ENCODE assay signal across 7 cellular contexts in the genomic region with DNA sequence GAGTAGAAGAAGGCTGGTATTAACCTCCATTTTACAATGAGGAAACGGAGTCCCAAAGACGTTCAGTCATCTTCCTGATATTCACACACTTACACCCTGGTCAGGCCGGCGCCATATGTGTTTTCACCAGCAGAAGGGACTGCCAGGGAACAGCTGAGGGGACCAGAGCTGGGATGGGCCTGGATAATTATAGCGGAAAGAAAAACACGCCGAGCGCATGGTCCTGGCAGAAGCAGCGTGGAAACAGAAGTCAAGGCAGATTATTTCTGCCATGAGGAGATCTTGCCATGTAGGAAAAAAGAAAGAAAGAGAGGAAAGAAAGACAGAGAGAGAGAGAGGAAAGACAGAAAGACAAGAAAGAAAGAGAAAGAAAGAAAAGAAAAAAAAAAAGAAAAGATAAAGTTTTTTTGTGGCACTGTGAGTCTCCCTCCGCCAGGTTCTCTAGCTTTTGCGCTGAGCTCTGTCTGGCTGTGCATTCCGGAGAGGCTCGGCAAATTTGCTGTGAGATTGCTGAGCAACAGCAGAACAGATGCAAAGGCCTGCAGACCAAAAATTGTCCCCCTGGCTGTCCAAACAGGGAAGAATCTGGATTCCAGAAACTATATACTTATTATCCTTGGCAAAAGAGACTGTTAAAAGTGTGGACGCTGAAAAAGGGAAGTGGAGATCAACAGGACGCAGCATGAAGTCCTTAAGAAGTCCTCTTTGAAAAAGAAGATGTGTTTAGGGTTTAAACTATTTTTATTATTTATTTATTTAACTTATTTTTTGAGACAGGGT. TPM values are rescaled to one million over a fixed set of nuclear protein-coding genes. Genes with fewer than 3 reads are reported as not detected.
A peak's percentile ranks its signal among the peaks of the same experiment; 100 is the strongest.
DNase-seq lines count a peak whose midpoint lies in the region; ATAC-seq and TF ChIP-seq lines count a peak whose summit lies in the region.

No MANE protein-coding gene starts in this region.

- intact Hi-C loops in HCT116 (cut with micrococcal nuclease) = loop anchor here (5.0 kb wide), 1 partner anchor 188 kb away; a partner anchor contains a TSS
- intact Hi-C loops in dendritic cell treated with granulocyte-macrophage colony-stimulating factor and Interleukin-4, amounts not matched to agents 40 ng/mL and 50 ng/mL, for 4 days (cut with micrococcal nuclease) = loop anchor here (1.0 to 5.0 kb wide), 2 partner anchors 11 to 188 kb away; a partner anchor contains a TSS

- H3K4me1 ChIP-seq in HCT116 (ENCODE audit: control insufficient read depth in 1 of 2, insufficient read depth in 2 of 2, low read length in 2 of 2) (peaks cover 16 to 37% of the 10 kb centered on the region in 2 experiments), OCI-LY1 (ENCODE audit: insufficient read depth, low read length, severe bottlenecking) (peaks cover 61% of the 10 kb centered on the region)

- H3K9ac ChIP-seq in HCT116 (ENCODE audit: low read length) (peak overlapping the region; percentile 66), OCI-LY1 (ENCODE audit: low read length) (peak overlapping the region; percentile 92)

- ATAC-seq in HCT116 (no peak), HG03045 (IDR thresholded peaks at IDR 0.05; ENCODE audit: unreplicated experiment) (no peak), GM18909 (IDR thresholded peaks at IDR 0.05; ENCODE audit: poor library complexity, unreplicated experiment) (no peak)

- peaks cover 41% of the 10 kb centered on the region for H3K4me1 Mint-ChIP-seq in dendritic cell treated with granulocyte-macrophage colony-stimulating factor and Interleukin-4, amounts not matched to agents 40 ng/mL and 50 ng/mL, for 4 days (ENCODE audit: low read depth)
- H3K4me1 Mint-ChIP-seq in neural crest cell = peaks cover 41% of the 10 kb centered on the region

- peaks cover 43% of the 10 kb centered on the region for H3K36me3 Mint-ChIP-seq in dendritic cell treated with granulocyte-macrophage colony-stimulating factor and Interleukin-4, amounts not matched to agents 40 ng/mL and 50 ng/mL, for 4 days (ENCODE audit: low read depth)
- peaks cover 2% of the 10 kb centered on the region for H3K36me3 Mint-ChIP-seq in neural crest cell (ENCODE audit: low read depth)

- peaks cover 14% of the 10 kb centered on the region for H3F3A ChIP-seq in OCI-LY1 (ENCODE audit: insufficient read depth, low read length)

- H3K27ac Mint-ChIP-seq in dendritic cell treated with granulocyte-macrophage colony-stimulating factor and Interleukin-4, amounts not matched to agents 40 ng/mL and 50 ng/mL, for 4 days = peak overlapping the region; percentile 97
- H3K27ac Mint-ChIP-seq in neural crest cell (ENCODE audit: unreplicated experiment) = peak overlapping the region; percentile 88

- H3K9me3 ChIP-seq in HCT116 (ENCODE audit: control insufficient read depth in 1 of 2, insufficient read depth in 1 of 2, low read depth in 1 of 2, low read length in 2 of 2) = no peaks in the 10 kb centered on the region
- no peaks in the 10 kb centered on the region for H3K9me3 ChIP-seq in OCI-LY1 (ENCODE audit: low read length)

- RAD21 ChIA-PET in HCT116 (lab: Charles Lee; ENCODE audit: low non-redundant PET in 1 of 2, low total read pairs in 2 of 2, uncharacterized antibody in 2 of 2, unreplicated experiment in 2 of 2) = no interaction called here

- H3K4me2 ChIP-seq in HCT116 (ENCODE audit: low read length) (peak overlapping the region; percentile 91), OCI-LY1 (ENCODE audit: low read length) (peak overlapping the region; percentile 99)

- peak overlapping the region; percentile 57 to 66 for H3K4me3 ChIP-seq in HCT116 (replicated peaks in 1 of 2; ENCODE audit: low read depth in 1 of 2, low read length in 2 of 2)
- peak overlapping the region; percentile 90 for H3K4me3 ChIP-seq in OCI-LY1 (ENCODE audit: low read depth, low read length, poor library complexity, severe bottlenecking)

- TF ChIP-seq CTCF in HCT116 (IDR thresholded peaks at IDR 0.05 in 2 of 3, conservative IDR thresholded peaks at IDR 0.05 in 1 of 3; ENCODE audit: borderline replicate concordance in 1 of 3, insufficient read depth in 1 of 3, low read depth in 2 of 3, low read length in 2 of 3) (no peak), OCI-LY1 (IDR thresholded peaks at IDR 0.05; ENCODE audit: low read length) (no peak), neural crest cell (conservative IDR thresholded peaks at IDR 0.05) (no peak)

- TF ChIP-seq POLR2A in HCT116 (IDR thresholded peaks at IDR 0.05; ENCODE audit: borderline replicate concordance, extremely low read depth, insufficient read depth, insufficient read length) = no peak

- H3K27me3 Mint-ChIP-seq in dendritic cell treated with granulocyte-macrophage colony-stimulating factor and Interleukin-4, amounts not matched to agents 40 ng/mL and 50 ng/mL, for 4 days = no peaks in the 10 kb centered on the region
- no peaks in the 10 kb centered on the region for H3K27me3 Mint-ChIP-seq in neural crest cell (ENCODE audit: low read depth)

- H2AFZ ChIP-seq in HCT116 (ENCODE audit: low read depth, low read length, poor library complexity, severe bottlenecking) = peak overlapping the region; percentile 56
- H2AFZ ChIP-seq in OCI-LY1 (ENCODE audit: low read length) = no peak overlapping the region

- 0 out of 2 replicates have a peak, but pooled peaks cover 3% of the 10 kb centered on the region for H3K79me2 ChIP-seq in HCT116 (ENCODE audit: insufficient read depth, low read length)
- peaks cover 13% of the 10 kb centered on the region for H3K79me2 ChIP-seq in OCI-LY1 (ENCODE audit: insufficient read depth, low read length)

- H3K36me3 ChIP-seq in HCT116 (ENCODE audit: control insufficient read depth in 1 of 2, insufficient read depth in 2 of 2, low read length in 2 of 2) = no peaks in the 10 kb centered on the region
- H3K36me3 ChIP-seq in OCI-LY1 (ENCODE audit: insufficient read depth, low read length) = peaks cover 34% of the 10 kb centered on the region

- no peak for DNase-seq in HCT116 (ENCODE audit: low read depth, low spot score)
- no peak for DNase-seq in neural crest cell (ENCODE audit: low read depth, low spot score)
- DNase-seq in stimulated activated CD4-positive, alpha-beta T cell treated with anti-CD3 and anti-CD28 coated beads, Interleukin-4, amount 100 ng/mL, for 4 hours = no peak

- H3K9me2 ChIP-seq in HCT116 (ENCODE audit: insufficient read depth) (no peaks in the 10 kb centered on the region), OCI-LY1 (ENCODE audit: low read depth, low read length) (no peaks in the 10 kb centered on the region)

- TF ChIP-seq RAD21 in HCT116 (IDR thresholded peaks at IDR 0.05; ENCODE audit: low read depth) = no peak

- H4K20me1 ChIP-seq in HCT116 (ENCODE audit: insufficient read depth) = no peaks in the 10 kb centered on the region
- no peaks in the 10 kb centered on the region for H4K20me1 ChIP-seq in OCI-LY1 (ENCODE audit: insufficient read depth, low read length)

- H3K27ac ChIP-seq in HCT116 (ENCODE audit: low read depth, low read length) (peak overlapping the region; percentile 85), OCI-LY1 (ENCODE audit: low read depth, low read length, poor library complexity, severe bottlenecking) (peak overlapping the region; percentile 98)

- no peaks in the 10 kb centered on the region for H3K9me3 Mint-ChIP-seq in dendritic cell treated with granulocyte-macrophage colony-stimulating factor and Interleukin-4, amounts not matched to agents 40 ng/mL and 50 ng/mL, for 4 days
- H3K9me3 Mint-ChIP-seq in neural crest cell = no peaks in the 10 kb centered on the region

- POLR2A ChIA-PET in HCT116 (lab: Charles Lee) = no interaction called here

- CTCF ChIA-PET in HCT116 (lab: Charles Lee) = no interaction called here

- H3K27me3 ChIP-seq in HCT116 (ENCODE audit: insufficient read depth, low read length) = no peaks in the 10 kb centered on the region
- H3K27me3 ChIP-seq in OCI-LY1 (ENCODE audit: insufficient read depth, low read length) = no peaks in the 10 kb centered on the region

- BruUV-seq in HCT116 (replicated peaks; lab: Mats Ljungman, UMichigan) = TSS peak; percentile 70

- H3K4me3 Mint-ChIP-seq in dendritic cell treated with granulocyte-macrophage colony-stimulating factor and Interleukin-4, amounts not matched to agents 40 ng/mL and 50 ng/mL, for 4 days = peak overlapping the region; percentile 96
- H3K4me3 Mint-ChIP-seq in neural crest cell = peak overlapping the region; percentile 94

TF ChIP-seq in HCT116, 20 proteins besides CTCF, POLR2A, EP300 and RAD21:
- TF ChIP-seq SRF (IDR thresholded peaks at IDR 0.05; ENCODE audit: low read depth) (no peak), FOSL1 (IDR thresholded peaks at IDR 0.05; ENCODE audit: low read depth) (no peak), TCF7L2 (IDR thresholded peaks at IDR 0.05; ENCODE audit: borderline replicate concordance, extremely low read depth, insufficient read depth, insufficient read length) (no peak)

RNA-seq across cellular contexts. Expression of a gene that starts 1.3 kb away (rescaled TPM):
- total RNA-seq in HCT116 (2021; ENCODE audit: unreplicated experiment) (20.4 TPM), neural crest cell (66.4 and 71.4 TPM in 2 replicates)
- 17.4 and 17.5 TPM in 2 replicates for polyA plus RNA-seq in HCT116 (2012)

RNA-seq across cellular contexts. Expression of a gene that starts 24.9 kb away (rescaled TPM):
- total RNA-seq in HCT116 (2021; ENCODE audit: unreplicated experiment) (1.3 TPM), neural crest cell (4.0 TPM in 2 replicates)
- 0.30 and 0.34 TPM in 2 replicates for polyA plus RNA-seq in HCT116 (2012)

RNA-seq across cellular contexts. Expression of a gene that starts 33.1 kb away (rescaled TPM):
- total RNA-seq in HCT116 (2021; ENCODE audit: unreplicated experiment) = 0.22 TPM
- 0.16 TPM in 1 of 2 replicates, not detected in the other for polyA plus RNA-seq in HCT116 (2012)
- total RNA-seq in neural crest cell = 0.32 and 0.35 TPM in 2 replicates
